In genomic region chr17:81683584-81684441, GRCh38 we compare ENCODE assay signal across 8 cellular contexts. TPM values are rescaled to one million over a fixed set of nuclear protein-coding genes. Genes with fewer than 3 reads are reported as not detected.
DNase-seq lines count a peak whose midpoint lies in the region; ATAC-seq and TF ChIP-seq lines count a peak whose summit lies in the region.

ARL16 (minus strand) TSS chr17:81683797; CDS start chr17:81683753, 44 bp downstream.
A gene with protein sequence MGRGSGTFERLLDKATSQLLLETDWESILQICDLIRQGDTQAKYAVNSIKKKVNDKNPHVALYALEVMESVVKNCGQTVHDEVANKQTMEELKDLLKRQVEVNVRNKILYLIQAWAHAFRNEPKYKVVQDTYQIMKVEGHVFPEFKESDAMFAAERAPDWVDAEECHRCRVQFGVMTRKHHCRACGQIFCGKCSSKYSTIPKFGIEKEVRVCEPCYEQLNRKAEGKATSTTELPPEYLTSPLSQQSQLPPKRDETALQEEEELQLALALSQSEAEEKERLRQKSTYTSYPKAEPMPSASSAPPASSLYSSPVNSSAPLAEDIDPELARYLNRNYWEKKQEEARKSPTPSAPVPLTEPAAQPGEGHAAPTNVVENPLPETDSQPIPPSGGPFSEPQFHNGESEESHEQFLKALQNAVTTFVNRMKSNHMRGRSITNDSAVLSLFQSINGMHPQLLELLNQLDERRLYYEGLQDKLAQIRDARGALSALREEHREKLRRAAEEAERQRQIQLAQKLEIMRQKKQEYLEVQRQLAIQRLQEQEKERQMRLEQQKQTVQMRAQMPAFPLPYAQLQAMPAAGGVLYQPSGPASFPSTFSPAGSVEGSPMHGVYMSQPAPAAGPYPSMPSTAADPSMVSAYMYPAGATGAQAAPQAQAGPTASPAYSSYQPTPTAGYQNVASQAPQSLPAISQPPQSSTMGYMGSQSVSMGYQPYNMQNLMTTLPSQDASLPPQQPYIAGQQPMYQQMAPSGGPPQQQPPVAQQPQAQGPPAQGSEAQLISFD (plus strand): TSS chr17:81684011. CDS start chr17:81684067, 56 bp downstream.

- TF ChIP-seq EP300 in Ishikawa (IDR thresholded peaks at IDR 0.05; ENCODE audit: borderline replicate concordance): no peak

- TF ChIP-seq RAD21 in Ishikawa (IDR thresholded peaks at IDR 0.05; ENCODE audit: low read depth): no peak

- no peak for TF ChIP-seq CTCF in PC-3 (conservative IDR thresholded peaks at IDR 0.05; ENCODE audit: low read depth, low read length)
- no peak for TF ChIP-seq CTCF in epithelial cell of esophagus (IDR thresholded peaks at IDR 0.05; ENCODE audit: insufficient read depth, low read depth, low read length, missing control alignments)

- H3F3A ChIP-seq in PC-3 (ENCODE audit: low read length, unreplicated experiment): peaks cover 5% of the 10 kb centered on the region

- peak within 1 kb of the TSS; percentile 96 for H3K4me2 ChIP-seq in PC-3 (ENCODE audit: low read length)

- ATAC-seq in GM21576 (IDR thresholded peaks at IDR 0.05; ENCODE audit: unreplicated experiment) (peak; percentile 90), PC-3 (peak; percentile 87)

- H2AFZ ChIP-seq in PC-3 (ENCODE audit: low read length): peak within 1 kb of the TSS; percentile 83

- CTCF ChIA-PET in PC-3 (lab: Charles Lee): interaction anchor here (0.8 kb wide), 1 partner anchor 18 kb away, joined by 3 read pairs; no protein-coding TSS in a partner anchor

- intact Hi-C loops in PC-3 (cut with micrococcal nuclease): no loop called here

- peak within 1 kb of the TSS; percentile 95 for H3K9ac ChIP-seq in PC-3 (ENCODE audit: low read length)

- H3K27me3 ChIP-seq in PC-3 (ENCODE audit: low read length): no peaks in the 10 kb centered on the region
- H3K27me3 ChIP-seq in mononuclear cell (ENCODE audit: insufficient read depth, low read length): no peaks in the 10 kb centered on the region

- peaks cover 24% of the 10 kb centered on the region for H3K4me1 ChIP-seq in PC-3 (ENCODE audit: insufficient read depth, low read length)
- H3K4me1 ChIP-seq in mononuclear cell (ENCODE audit: insufficient read depth, low read length): peaks cover 26% of the 10 kb centered on the region

- H3K79me2 ChIP-seq in PC-3 (ENCODE audit: low read length): peaks cover 78% of the 10 kb centered on the region

- DNase-seq in DMS114 treated with DMSO at 0.1 percent for 48 hours (lab: John Stamatoyannopoulos, UW; ENCODE audit: unreplicated experiment) (peak; percentile 97), PC-3 (peak; percentile 99), activated T-cell treated with anti-CD3 and anti-CD28 coated beads for 48 hours (ENCODE audit: low read depth) (peak; percentile 98), epithelial cell of esophagus (ENCODE audit: low read depth) (peak; percentile 99)
- DNase-seq in stimulated activated CD8-positive, alpha-beta memory T cell treated with anti-CD3 and anti-CD28 coated beads, Interleukin-4, amount 100 ng/mL, for 1 hour (ENCODE audit: low read depth in 2 of 2, low spot score in 1 of 2): peak; percentile 94 to 96

- no peaks in the 10 kb centered on the region for H3K9me2 ChIP-seq in PC-3 (replicated peaks; ENCODE audit: low read length)

- peak within 1 kb of the TSS; percentile 94 for H3K27ac ChIP-seq in PC-3 (ENCODE audit: low read length)

- peaks cover 41% of the 10 kb centered on the region for H4K20me1 ChIP-seq in PC-3 (ENCODE audit: low read length)

- BruUV-seq in PC-3 (replicated peaks; lab: Mats Ljungman, UMichigan): no TSS peak

- POLR2A ChIA-PET in PC-3 (lab: Charles Lee; ENCODE audit: unreplicated experiment): interaction anchor here (0.8 kb wide), 1 partner anchor 17 kb away, joined by 3 read pairs; no protein-coding TSS in a partner anchor

- no peaks in the 10 kb centered on the region for H3K9me3 ChIP-seq in PC-3 (ENCODE audit: low read length)
- no peaks in the 10 kb centered on the region for H3K9me3 ChIP-seq in mononuclear cell (ENCODE audit: low read depth, low read length)

- peak within 1 kb of the TSS; percentile 87 for H3K4me3 ChIP-seq in PC-3 (ENCODE audit: low read length)
- peak within 1 kb of the TSS; percentile 77 for H3K4me3 ChIP-seq in epithelial cell of esophagus (ENCODE audit: low read length)
- H3K4me3 ChIP-seq in mononuclear cell (ENCODE audit: low read length): peak within 1 kb of the TSS; percentile 78

- peaks cover 30% of the 10 kb centered on the region for H3K36me3 ChIP-seq in PC-3 (ENCODE audit: low read depth, low read length)

TF ChIP-seq in Ishikawa, 13 proteins besides CTCF, POLR2A, EP300 and RAD21:
- TF ChIP-seq TAF1 (IDR thresholded peaks at IDR 0.05; ENCODE audit: low read depth) (peak; percentile 60; the same call in 1 of the 2 replicates), CEBPB (IDR thresholded peaks at IDR 0.05) (no peak), EGR1 (IDR thresholded peaks at IDR 0.05) (no peak; the same call in 1 of the 2 replicates), NFIC (IDR thresholded peaks at IDR 0.05) (0 out of 2 replicates have a peak, but pooled peaks have one; percentile 23), MAX (IDR thresholded peaks at IDR 0.05) (peak; percentile 70), YY1 (IDR thresholded peaks at IDR 0.05; ENCODE audit: low read depth) (0 out of 2 replicates have a peak, but pooled peaks have one; percentile 54), CREB1 (IDR thresholded peaks at IDR 0.05; ENCODE audit: low read depth) (peak; percentile 53; the same call in 1 of the 2 replicates), ZBTB7A (IDR thresholded peaks at IDR 0.05; ENCODE audit: low read depth) (no peak; the same call in 1 of the 2 replicates), TEAD4 (IDR thresholded peaks at IDR 0.05) (peak; percentile 86), TCF12 (IDR thresholded peaks at IDR 0.05; ENCODE audit: low read depth) (no peak), FOXM1 (IDR thresholded peaks at IDR 0.05; ENCODE audit: borderline replicate concordance, low read depth) (no peak)
- TF ChIP-seq, protein P1, sequence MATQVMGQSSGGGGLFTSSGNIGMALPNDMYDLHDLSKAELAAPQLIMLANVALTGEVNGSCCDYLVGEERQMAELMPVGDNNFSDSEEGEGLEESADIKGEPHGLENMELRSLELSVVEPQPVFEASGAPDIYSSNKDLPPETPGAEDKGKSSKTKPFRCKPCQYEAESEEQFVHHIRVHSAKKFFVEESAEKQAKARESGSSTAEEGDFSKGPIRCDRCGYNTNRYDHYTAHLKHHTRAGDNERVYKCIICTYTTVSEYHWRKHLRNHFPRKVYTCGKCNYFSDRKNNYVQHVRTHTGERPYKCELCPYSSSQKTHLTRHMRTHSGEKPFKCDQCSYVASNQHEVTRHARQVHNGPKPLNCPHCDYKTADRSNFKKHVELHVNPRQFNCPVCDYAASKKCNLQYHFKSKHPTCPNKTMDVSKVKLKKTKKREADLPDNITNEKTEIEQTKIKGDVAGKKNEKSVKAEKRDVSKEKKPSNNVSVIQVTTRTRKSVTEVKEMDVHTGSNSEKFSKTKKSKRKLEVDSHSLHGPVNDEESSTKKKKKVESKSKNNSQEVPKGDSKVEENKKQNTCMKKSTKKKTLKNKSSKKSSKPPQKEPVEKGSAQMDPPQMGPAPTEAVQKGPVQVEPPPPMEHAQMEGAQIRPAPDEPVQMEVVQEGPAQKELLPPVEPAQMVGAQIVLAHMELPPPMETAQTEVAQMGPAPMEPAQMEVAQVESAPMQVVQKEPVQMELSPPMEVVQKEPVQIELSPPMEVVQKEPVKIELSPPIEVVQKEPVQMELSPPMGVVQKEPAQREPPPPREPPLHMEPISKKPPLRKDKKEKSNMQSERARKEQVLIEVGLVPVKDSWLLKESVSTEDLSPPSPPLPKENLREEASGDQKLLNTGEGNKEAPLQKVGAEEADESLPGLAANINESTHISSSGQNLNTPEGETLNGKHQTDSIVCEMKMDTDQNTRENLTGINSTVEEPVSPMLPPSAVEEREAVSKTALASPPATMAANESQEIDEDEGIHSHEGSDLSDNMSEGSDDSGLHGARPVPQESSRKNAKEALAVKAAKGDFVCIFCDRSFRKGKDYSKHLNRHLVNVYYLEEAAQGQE (IDR thresholded peaks at IDR 0.05; ENCODE audit: low read depth): no peak
- TF ChIP-seq, protein P2, sequence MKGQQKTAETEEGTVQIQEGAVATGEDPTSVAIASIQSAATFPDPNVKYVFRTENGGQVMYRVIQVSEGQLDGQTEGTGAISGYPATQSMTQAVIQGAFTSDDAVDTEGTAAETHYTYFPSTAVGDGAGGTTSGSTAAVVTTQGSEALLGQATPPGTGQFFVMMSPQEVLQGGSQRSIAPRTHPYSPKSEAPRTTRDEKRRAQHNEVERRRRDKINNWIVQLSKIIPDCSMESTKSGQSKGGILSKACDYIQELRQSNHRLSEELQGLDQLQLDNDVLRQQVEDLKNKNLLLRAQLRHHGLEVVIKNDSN (IDR thresholded peaks at IDR 0.05): no peak

RNA-seq across cellular contexts. Expression of gene ARL16, which starts in this region (rescaled TPM):
- total RNA-seq in PC-3 (2014; rRNA removed) (52.6 and 68.8 TPM in 2 replicates), mononuclear cell (15.5 TPM)

RNA-seq across cellular contexts. Expression of the second gene that starts in this region (rescaled TPM):
- total RNA-seq in PC-3 (2014; rRNA removed) (177 and 194 TPM in 2 replicates), mononuclear cell (57.0 TPM)

Comparison
In these comparisons a context has a peak if more than half of its experiments do, and no peak if none do; other contexts are left out.
1. Peak in every context shown above with its lines: DNase-seq, ATAC-seq, H3K4me3 ChIP-seq and H3K27ac ChIP-seq.